ENCODE assay signal across 14 cellular contexts in genomic region chr7:123622660-123623386, GRCh38. TPM values are rescaled to one million over a fixed set of nuclear protein-coding genes. Genes with fewer than 3 reads are reported as not detected.
DNase-seq lines count a peak whose midpoint lies in the region; ATAC-seq lines count a peak whose summit lies in the region.
"Had no signal": no experiment of that assay in that cellular context is flagged by ENCODE, and none has a peak within 500 bp of the region (broad histone marks: within the 10 kb centered on the region; RNA-seq: fewer than 3 reads in every experiment).

No MANE protein-coding gene starts in this region.

- ATAC-seq in left colon (peak; percentile 97), HG02884 (IDR thresholded peaks at IDR 0.05; ENCODE audit: unreplicated experiment) (no peak), GM21515 (IDR thresholded peaks at IDR 0.05; ENCODE audit: unreplicated experiment) (no peak), GM19035 (IDR thresholded peaks at IDR 0.05; ENCODE audit: unreplicated experiment) (no peak)
- ATAC-seq in stimulated activated naive CD8-positive, alpha-beta T cell treated with anti-CD3 and anti-CD28 coated beads, Interleukin-15, Interleukin-2, amounts not matched to agents 100 U/mL and 50 U/mL, for 24 hours: no peak
- ATAC-seq: activated naive CD8-positive, alpha-beta T cell treated with anti-CD3 and anti-CD28 coated beads, Interleukin-2, amount 50 U/mL, for 24 hours had no signal

- intact Hi-C loops in left colon (cut with DNase I, micrococcal nuclease): no loop called here

- DNase-seq in DMS53 (lab: John Stamatoyannopoulos, UW): peak; percentile 97
- DNase-seq in NCI-H2081 (lab: John Stamatoyannopoulos, UW): peak; percentile 81 to 97
- DNase-seq in SHP77 treated with DMSO at 0.1 percent for 48 hours (lab: John Stamatoyannopoulos, UW): peak; percentile 97
- no peak for DNase-seq in left colon
- DNase-seq in stimulated activated naive CD8-positive, alpha-beta T cell treated with anti-CD3 and anti-CD28 coated beads, Interleukin-15, Interleukin-2, amounts not matched to agents 100 U/mL and 50 U/mL, for 24 hours: no peak
- DNase-seq: activated CD4-positive, alpha-beta memory T cell treated with anti-CD3 and anti-CD28 coated beads, Interleukin-2, amount 10 ng/mL, durations not matched to agents 7 days and 5 days; activated naive CD8-positive, alpha-beta T cell treated with anti-CD3 and anti-CD28 coated beads, Interleukin-2, amount 50 U/mL, for 24 hours; effector CD4-positive, alpha-beta T cell; H7; stimulated activated CD4-positive, alpha-beta T cell treated with anti-CD3 and anti-CD28 coated beads, Interleukin-12 subunit alpha, Interleukin-12 subunit beta, amount 100 ng/mL, for 4 hours had no signal

RNA-seq across cellular contexts. Expression of gene ASB15, which starts 21.2 kb away (rescaled TPM):
- total RNA-seq in left colon: not detected
- total RNA-seq: activated CD4-positive, alpha-beta memory T cell treated with anti-CD3 and anti-CD28 coated beads, Interleukin-2, amount 10 ng/mL, durations not matched to agents 7 days and 5 days; B cell; H7 had no signal

RNA-seq across cellular contexts. Expression of gene LMOD2, which starts 32.8 kb away (rescaled TPM):
- not detected for total RNA-seq in left colon
- total RNA-seq: activated CD4-positive, alpha-beta memory T cell treated with anti-CD3 and anti-CD28 coated beads, Interleukin-2, amount 10 ng/mL, durations not matched to agents 7 days and 5 days; B cell; H7 had no signal

Comparison
In these comparisons a context has a peak if more than half of its experiments do, and no peak if none do; other contexts are left out.
1. DNase-seq: peak in DMS53 (single experiment), NCI-H2081 (2 of 2) and SHP77 treated with DMSO at 0.1 percent for 48 hours (single experiment); none in left colon (0 of 2) and stimulated activated naive CD8-positive, alpha-beta T cell treated with anti-CD3 and anti-CD28 coated beads, Interleukin-15, Interleukin-2, amounts not matched to agents 100 U/mL and 50 U/mL, for 24 hours (single experiment).